1 cellular context compared by ENCODE assay signal in genomic region chr10:43420369-43421200, GRCh38.
TF ChIP-seq lines count a peak whose summit lies in the region.

No MANE protein-coding gene starts in this region.

TF ChIP-seq in A549, 52 proteins besides CTCF, POLR2A, EP300 and RAD21 (continued from another document):
- TF ChIP-seq E2F6 (IDR thresholded peaks at IDR 0.05; ENCODE audit: borderline replicate concordance, low read depth) (peak; percentile 93), KDM1A (IDR thresholded peaks at IDR 0.05; ENCODE audit: low read depth) (no peak), NPAS2 (CRISPR knock-in tag; IDR thresholded peaks at IDR 0.05; ENCODE audit: borderline replicate concordance) (peak; percentile 88), CHD4 (IDR thresholded peaks at IDR 0.05; ENCODE audit: borderline replicate concordance) (no peak), PBX3 (IDR thresholded peaks at IDR 0.05) (no peak), ZSCAN20 (CRISPR knock-in tag; IDR thresholded peaks at IDR 0.05) (no peak; the same call in 1 of the 2 replicates), NFE2L2 (conservative IDR thresholded peaks at IDR 0.05; ENCODE audit: low read length) (no peak), HOXA7 (CRISPR knock-in tag; IDR thresholded peaks at IDR 0.05) (no peak), EHF (CRISPR knock-in tag; IDR thresholded peaks at IDR 0.05) (no peak; the same call in 1 of the 2 replicates), TP53 (CRISPR knock-in tag; IDR thresholded peaks at IDR 0.05) (no peak; the same call in 1 of the 2 replicates), HES2 (IDR thresholded peaks at IDR 0.05) (no peak), RARB (CRISPR knock-in tag; IDR thresholded peaks at IDR 0.05) (no peak), CEBPB (IDR thresholded peaks at IDR 0.05) (peak; percentile 88 to 97), MYC (IDR thresholded peaks at IDR 0.05; ENCODE audit: borderline replicate concordance, low read length) (peak; percentile 79), REST (IDR thresholded peaks at IDR 0.05) (no peak), JUN (IDR thresholded peaks at IDR 0.05) (peak in 1 of 2 experiments; percentile 71; a peak in 3 of 5 replicates), TFCP2L1 (CRISPR knock-in tag; IDR thresholded peaks at IDR 0.05) (no peak), HOXB13 (CRISPR knock-in tag; IDR thresholded peaks at IDR 0.05; ENCODE audit: low read depth) (no peak; the same call in 1 of the 2 replicates), PHF8 (IDR thresholded peaks at IDR 0.05; ENCODE audit: borderline replicate concordance, low read depth) (no peak; the same call in 1 of the 2 replicates), USF2 (IDR thresholded peaks at IDR 0.05) (peak; percentile 62), ATOH8 (CRISPR knock-in tag; IDR thresholded peaks at IDR 0.05; ENCODE audit: low read depth) (peak; percentile 29), MAZ (IDR thresholded peaks at IDR 0.05; ENCODE audit: borderline replicate concordance, low read depth, low read length) (no peak), FOSL2 (IDR thresholded peaks at IDR 0.05) (no peak), FOSL2 (CRISPR knock-in tag; IDR thresholded peaks at IDR 0.05) (no peak)
